Comparison of ENCODE assay signal across 9 cellular contexts in the genomic region with DNA sequence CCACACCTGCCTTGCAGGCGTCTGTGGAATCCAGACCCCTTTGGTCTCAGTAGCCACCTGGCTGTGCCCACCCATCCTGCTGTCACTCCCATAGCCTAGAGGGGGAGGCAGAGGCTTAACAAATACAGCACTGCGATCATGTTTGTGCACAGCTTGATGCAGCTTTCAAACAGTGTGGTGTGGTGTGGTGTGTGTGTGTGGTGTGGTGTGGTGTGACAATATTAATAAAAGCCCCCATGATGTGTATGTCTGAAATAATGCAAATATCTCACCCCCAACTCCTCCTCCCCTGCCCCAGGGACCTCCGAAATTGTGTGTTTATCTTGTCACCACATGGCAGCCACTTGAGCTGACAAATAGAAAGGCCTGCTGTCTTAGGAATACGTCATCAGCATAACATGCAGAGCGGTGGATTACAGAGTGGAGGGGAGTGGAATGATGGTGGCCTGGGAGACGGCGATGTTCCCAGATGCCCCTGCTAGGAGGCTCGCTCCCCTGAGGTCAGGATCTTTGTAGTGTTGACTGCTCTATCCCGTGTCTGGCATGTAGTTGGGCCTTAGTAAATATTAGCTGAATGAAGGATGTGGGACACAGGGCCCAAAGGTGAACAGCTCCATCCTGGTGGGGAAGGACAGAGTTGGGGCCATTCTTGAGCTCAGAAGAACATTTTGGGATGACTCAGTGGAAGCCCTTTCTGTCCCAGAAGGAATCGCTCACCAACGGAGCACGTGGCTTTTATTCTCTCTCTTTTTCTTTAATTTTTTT. TPM values are rescaled to one million over a fixed set of nuclear protein-coding genes. Genes with fewer than 3 reads are reported as not detected.
DNase-seq lines count a peak whose midpoint lies in the region; ATAC-seq and TF ChIP-seq lines count a peak whose summit lies in the region.
"Had no signal": no experiment of that assay in that cellular context is flagged by ENCODE, and none has a peak within 500 bp of the region (broad histone marks: within the 10 kb centered on the region; RNA-seq: fewer than 3 reads in every experiment).

No MANE protein-coding gene starts in this region.

- TF ChIP-seq CTCF in heart left ventricle (IDR thresholded peaks at IDR 0.05) (peak; percentile 5 to 62 (median 33)), sigmoid colon (IDR thresholded peaks at IDR 0.05) (peak in 3 of 4 experiments; percentile 11 to 54 (median 35))

- TF ChIP-seq EP300 in sigmoid colon (IDR thresholded peaks at IDR 0.05): no peak

- H3K4me3 Mint-ChIP-seq in activated T-helper 2 cell treated with anti-CD3 and anti-CD28 coated beads, Interferon-gamma antibody, Interleukin-2, Interleukin-4, amounts not matched to agents 10 μg/mL and 5 μg/mL and 100 μg/mL, durations not matched to agents 14 hours and 24 hours and 36 hours (ENCODE audit: low read depth): peak overlapping the region; percentile 87

- no peak for TF ChIP-seq POLR2A in heart left ventricle (IDR thresholded peaks at IDR 0.05)
- no peak for TF ChIP-seq POLR2A in sigmoid colon (IDR thresholded peaks at IDR 0.05)

- H3K27ac Mint-ChIP-seq in activated T-helper 2 cell treated with anti-CD3 and anti-CD28 coated beads, Interferon-gamma antibody, Interleukin-2, Interleukin-4, amounts not matched to agents 10 μg/mL and 5 μg/mL and 100 μg/mL, durations not matched to agents 14 hours and 24 hours and 36 hours: no peak overlapping the region

- in situ Hi-C loops in G401 (cut with HindIII; ENCODE audit: low sequenced_read_pairs): no loop called here

- H3K4me1 Mint-ChIP-seq in activated T-helper 2 cell treated with anti-CD3 and anti-CD28 coated beads, Interferon-gamma antibody, Interleukin-2, Interleukin-4, amounts not matched to agents 10 μg/mL and 5 μg/mL and 100 μg/mL, durations not matched to agents 14 hours and 24 hours and 36 hours (ENCODE audit: low read depth): peaks cover 32% of the 10 kb centered on the region

- no peaks in the 10 kb centered on the region for H3K27me3 ChIP-seq in heart left ventricle
- no peaks in the 10 kb centered on the region for H3K27me3 ChIP-seq in sigmoid colon

- intact Hi-C loops in activated T-helper 2 cell treated with anti-CD3 and anti-CD28 coated beads, Interferon-gamma antibody, Interleukin-2, Interleukin-4, amounts not matched to agents 10 μg/mL and 5 μg/mL and 100 μg/mL, durations not matched to agents 14 hours and 24 hours and 36 hours (cut with micrococcal nuclease): no loop called here
- intact Hi-C loops in heart left ventricle (cut with DNase I): loop anchor here in 2 of 10 donors (2.0 kb wide), 1 partner anchor 19 kb away; no protein-coding TSS in a partner anchor
- intact Hi-C loops in sigmoid colon (cut with DNase I): loop anchor here (2.0 kb wide), 1 partner anchor 19 kb away; no protein-coding TSS in a partner anchor

- WGBS in heart left ventricle, 4 donors: 37 to 46% (median 40%) methylated on average over 11 to 12 of the region's 12 CpGs
- 57 to 63% methylated on average over 12 of the region's 12 CpGs for WGBS in sigmoid colon, 2 donors

- H3K36me3 ChIP-seq in heart left ventricle (peaks cover 0 to 12% (median 10%) of the 10 kb centered on the region in 9 donors), sigmoid colon (peaks cover 0 to 10% (median 3%) of the 10 kb centered on the region in 4 donors)

- H3K27me3 Mint-ChIP-seq in activated T-helper 2 cell treated with anti-CD3 and anti-CD28 coated beads, Interferon-gamma antibody, Interleukin-2, Interleukin-4, amounts not matched to agents 10 μg/mL and 5 μg/mL and 100 μg/mL, durations not matched to agents 14 hours and 24 hours and 36 hours (ENCODE audit: low read depth): no peaks in the 10 kb centered on the region

- peak overlapping the region in 2 of 12 donors; percentile 16 to 65 for H3K4me3 ChIP-seq in heart left ventricle
- H3K4me3 ChIP-seq in sigmoid colon: no peak overlapping the region

- ATAC-seq in heart left ventricle (peak; percentile 12 to 37 (median 20)), GM21786 (IDR thresholded peaks at IDR 0.05; ENCODE audit: unreplicated experiment) (no peak)

- H3K27ac ChIP-seq in heart left ventricle: peak overlapping the region in 11 of 12 donors; percentile 18 to 87 (median 71)
- H3K27ac ChIP-seq in sigmoid colon: peak overlapping the region; percentile 75 to 95 (median 83)
- H3K27ac ChIP-seq: VCaP had no signal

- H3K9me3 ChIP-seq in heart left ventricle (no peaks in the 10 kb centered on the region), sigmoid colon (no peaks in the 10 kb centered on the region)

- H3K36me3 Mint-ChIP-seq in activated T-helper 2 cell treated with anti-CD3 and anti-CD28 coated beads, Interferon-gamma antibody, Interleukin-2, Interleukin-4, amounts not matched to agents 10 μg/mL and 5 μg/mL and 100 μg/mL, durations not matched to agents 14 hours and 24 hours and 36 hours (ENCODE audit: low read depth): peaks cover 26% of the 10 kb centered on the region

- H3K9me3 Mint-ChIP-seq in activated T-helper 2 cell treated with anti-CD3 and anti-CD28 coated beads, Interferon-gamma antibody, Interleukin-2, Interleukin-4, amounts not matched to agents 10 μg/mL and 5 μg/mL and 100 μg/mL, durations not matched to agents 14 hours and 24 hours and 36 hours: no peaks in the 10 kb centered on the region

- peaks cover 0 to 56% (median 42%) of the 10 kb centered on the region in 12 donors for H3K4me1 ChIP-seq in heart left ventricle
- peaks cover 0 to 70% (median 64%) of the 10 kb centered on the region in 4 donors for H3K4me1 ChIP-seq in sigmoid colon

- DNase-seq in G401 (ENCODE audit: low spot score): peak; percentile 76
- peak; percentile 48 for DNase-seq in NCI-H1436 treated with DMSO at 0.1 percent for 48 hours (lab: John Stamatoyannopoulos, UW)
- no peak for DNase-seq in activated T-helper 2 cell treated with anti-CD3 and anti-CD28 coated beads, Interferon-gamma antibody, Interleukin-2, Interleukin-4, amounts not matched to agents 10 μg/mL and 5 μg/mL and 100 μg/mL, durations not matched to agents 14 hours and 24 hours and 36 hours (ENCODE audit: low spot score)
- peak in 1 of 5 donors; percentile 52 for DNase-seq in heart left ventricle
- no peak for DNase-seq in sigmoid colon
- DNase-seq in HPDE6-E6E7 (ENCODE audit: extremely low spot score): no peak
- DNase-seq in occipital lobe (lab: John Stamatoyannopoulos, UW): no peak

RNA-seq across cellular contexts. Expression of gene PDXP, which starts 2.8 kb away (rescaled TPM):
- total RNA-seq in G401 (2014; rRNA removed; shearing (Covaris generic)): 49.0 and 62.3 TPM in 2 replicates
- total RNA-seq in activated T-helper 2 cell treated with anti-CD3 and anti-CD28 coated beads, Interferon-gamma antibody, Interleukin-2, Interleukin-4, amounts not matched to agents 10 μg/mL and 5 μg/mL and 100 μg/mL, durations not matched to agents 14 hours and 24 hours and 36 hours: 40.1 and 41.9 TPM in 2 replicates
- total RNA-seq in heart left ventricle (10 to 100 TPM; 15.2 to 33.1 (median 25.9) TPM), sigmoid colon (10 to 100 TPM in 2 of 4 donors, 1 to 10 TPM in 2; 7.5 to 12.8 (median 9.6) TPM), occipital lobe (40.6 TPM)
- polyA plus RNA-seq in heart left ventricle (10 to 100 TPM; 12.8 to 36.4 TPM), sigmoid colon (10 to 100 TPM; 30.2 to 51.1 (median 48.6) TPM)

RNA-seq across cellular contexts. Expression of gene LGALS1, which starts 14.1 kb away (rescaled TPM):
- 435 and 601 TPM in 2 replicates for total RNA-seq in G401 (2014; rRNA removed; shearing (Covaris generic))
- total RNA-seq in activated T-helper 2 cell treated with anti-CD3 and anti-CD28 coated beads, Interferon-gamma antibody, Interleukin-2, Interleukin-4, amounts not matched to agents 10 μg/mL and 5 μg/mL and 100 μg/mL, durations not matched to agents 14 hours and 24 hours and 36 hours: 892 and 921 TPM in 2 replicates
- total RNA-seq in heart left ventricle: 1,000 to 10,000 TPM in 3 of 9 donors, 100 to 1,000 TPM in 6; 722 to 2,034 (median 903) TPM
- 1,000 to 10,000 TPM; 1,230 to 2,204 TPM for polyA plus RNA-seq in heart left ventricle
- total RNA-seq in sigmoid colon: 1,000 to 10,000 TPM in 3 of 4 donors, 100 to 1,000 TPM in 1; 911 to 2,925 (median 2,030) TPM
- polyA plus RNA-seq in sigmoid colon: 100 to 1,000 TPM; 373 to 487 (median 439) TPM
- 119 TPM for total RNA-seq in occipital lobe

RNA-seq across cellular contexts. Expression of gene SH3BP1, which starts 21.9 kb away (rescaled TPM):
- 13.2 and 21.9 TPM in 2 replicates for total RNA-seq in G401 (2014; rRNA removed; shearing (Covaris generic))
- total RNA-seq in activated T-helper 2 cell treated with anti-CD3 and anti-CD28 coated beads, Interferon-gamma antibody, Interleukin-2, Interleukin-4, amounts not matched to agents 10 μg/mL and 5 μg/mL and 100 μg/mL, durations not matched to agents 14 hours and 24 hours and 36 hours: 117 and 122 TPM in 2 replicates
- total RNA-seq in heart left ventricle (10 to 100 TPM in 1 of 9 donors, 1 to 10 TPM in 6, under 1 TPM in 2; 0.44 to 19.7 (median 2.0) TPM), sigmoid colon (1 to 10 TPM; 1.4 to 6.9 (median 4.7) TPM), occipital lobe (1.9 TPM)
- polyA plus RNA-seq in heart left ventricle (1 to 10 TPM in 1 of 2 donors, under 1 TPM in 1; 1.00 to 2.2 TPM), sigmoid colon (10 to 100 TPM; 35.4 to 71.2 (median 58.5) TPM)

RNA-seq across cellular contexts. Expression of gene NOL12, which starts 24.8 kb away (rescaled TPM):
- 30.2 and 44.8 TPM in 2 replicates for total RNA-seq in G401 (2014; rRNA removed; shearing (Covaris generic))
- total RNA-seq in activated T-helper 2 cell treated with anti-CD3 and anti-CD28 coated beads, Interferon-gamma antibody, Interleukin-2, Interleukin-4, amounts not matched to agents 10 μg/mL and 5 μg/mL and 100 μg/mL, durations not matched to agents 14 hours and 24 hours and 36 hours: 55.4 and 60.6 TPM in 2 replicates
- 10 to 100 TPM in 8 of 9 donors, 1 to 10 TPM in 1; 8.0 to 16.3 (median 13.8) TPM for total RNA-seq in heart left ventricle
- 10 to 100 TPM; 16.8 to 29.2 TPM for polyA plus RNA-seq in heart left ventricle
- 10 to 100 TPM; 10.7 to 28.2 (median 12.5) TPM for total RNA-seq in sigmoid colon
- 10 to 100 TPM; 33.1 to 41.4 (median 41.3) TPM for polyA plus RNA-seq in sigmoid colon
- 18.2 TPM for total RNA-seq in occipital lobe

RNA-seq across cellular contexts. Expression of gene TRIOBP, which starts 35.5 kb away (rescaled TPM):
- 80.9 and 98.8 TPM in 2 replicates for total RNA-seq in G401 (2014; rRNA removed; shearing (Covaris generic))
- total RNA-seq in activated T-helper 2 cell treated with anti-CD3 and anti-CD28 coated beads, Interferon-gamma antibody, Interleukin-2, Interleukin-4, amounts not matched to agents 10 μg/mL and 5 μg/mL and 100 μg/mL, durations not matched to agents 14 hours and 24 hours and 36 hours: 37.2 and 43.3 TPM in 2 replicates
- total RNA-seq in heart left ventricle (100 to 1,000 TPM in 4 of 9 donors, 10 to 100 TPM in 5; 67.9 to 147 (median 94.7) TPM), sigmoid colon (100 to 1,000 TPM in 3 of 4 donors, 10 to 100 TPM in 1; 82.8 to 140 (median 128) TPM), occipital lobe (13.4 TPM)
- polyA plus RNA-seq in heart left ventricle (100 to 1,000 TPM in 1 of 2 donors, 10 to 100 TPM in 1; 54.9 to 119 TPM), sigmoid colon (10 to 100 TPM; 51.7 to 61.5 (median 58.7) TPM)

Comparison
In these comparisons a context has a peak if more than half of its experiments do, and no peak if none do; other contexts are left out.
1. DNase-seq: peak in G401 (single experiment) and NCI-H1436 treated with DMSO at 0.1 percent for 48 hours (single experiment); none in activated T-helper 2 cell treated with anti-CD3 and anti-CD28 coated beads, Interferon-gamma antibody, Interleukin-2, Interleukin-4, amounts not matched to agents 10 μg/mL and 5 μg/mL and 100 μg/mL, durations not matched to agents 14 hours and 24 hours and 36 hours (single experiment), sigmoid colon (single experiment), HPDE6-E6E7 (single experiment) and occipital lobe (single experiment).